ENCODE assay signal across 30 cellular contexts in the genomic region with DNA sequence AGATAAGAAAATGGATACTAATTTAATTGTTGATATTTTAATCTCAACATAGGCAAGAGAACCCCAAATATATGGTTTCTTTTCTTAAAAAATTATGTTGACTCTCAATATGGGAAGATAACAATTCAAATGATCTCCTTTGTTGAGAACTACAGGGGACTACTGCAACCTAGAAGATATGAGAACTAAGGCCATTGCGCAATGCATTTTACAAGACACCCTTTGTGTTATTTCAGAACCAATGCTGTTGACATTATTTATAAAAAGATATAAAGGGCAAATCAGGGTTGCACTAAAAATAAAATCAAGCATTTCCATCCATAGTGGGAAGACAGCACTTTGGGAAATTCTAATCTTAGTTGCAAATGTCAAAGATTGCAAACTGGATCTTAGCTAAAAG.
"Had no signal": no experiment of that assay in that cellular context is flagged by ENCODE, and none has a peak within 500 bp of the region (broad histone marks: within the 10 kb centered on the region; RNA-seq: fewer than 3 reads in every experiment).

No MANE protein-coding gene starts in this region.

- H3K9me3 ChIP-seq: pancreas, prostate gland, suprapubic skin, tibial artery, upper lobe of right lung had no signal

- H3K27me3 ChIP-seq: brain microvascular endothelial cell, pancreas, suprapubic skin, tibial artery, upper lobe of right lung had no signal

- H3K36me3 Mint-ChIP-seq: activated naive CD8-positive, alpha-beta T cell treated with anti-CD3 and anti-CD28 coated beads for 36 hours; immature natural killer cell; memory B cell; naive thymus-derived CD4-positive, alpha-beta T cell had no signal

- H3K4me3 ChIP-seq: coronary artery, dorsolateral prefrontal cortex, pancreas, prostate gland, suprapubic skin, tibial artery, upper lobe of right lung had no signal

- ATAC-seq: activated CD4-positive, alpha-beta T cell treated with anti-CD3 and anti-CD28 coated beads for 36 hours; naive thymus-derived CD4-positive, alpha-beta T cell; pancreas; upper lobe of right lung had no signal

- DNase-seq: activated CD4-positive, alpha-beta T cell treated with anti-CD3 and anti-CD28 coated beads for 36 hours; activated CD4-positive, CD25-positive, alpha-beta regulatory T cell; activated CD8-positive, alpha-beta memory T cell treated with anti-CD3 and anti-CD28 coated beads for 24 hours; activated effector memory CD4-positive, alpha-beta T cell treated with Interleukin-2 at 50 U/mL for 16 hours; activated naive CD4-positive, alpha-beta T cell treated with anti-CD3 and anti-CD28 coated beads for 36 hours; activated naive CD8-positive, alpha-beta T cell treated with anti-CD3 and anti-CD28 coated beads for 36 hours; amniotic stem cell; brain microvascular endothelial cell; dorsolateral prefrontal cortex; effector memory CD4-positive, alpha-beta T cell; head of caudate nucleus; hypothalamus; immature natural killer cell; kidney; midbrain; naive thymus-derived CD4-positive, alpha-beta T cell; nucleus accumbens; pancreas; retina; stimulated activated CD4-positive, alpha-beta T cell treated with anti-CD3 and anti-CD28 coated beads, Interleukin-15, amount 100 ng/mL, for 24 hours; stimulated activated CD4-positive, alpha-beta T cell treated with anti-CD3 and anti-CD28 coated beads, Interleukin-2, amount 100 ng/mL, for 24 hours; stimulated activated naive CD4-positive, alpha-beta T cell; tibial artery; upper lobe of right lung had no signal

- H3K27ac ChIP-seq: brain microvascular endothelial cell, coronary artery, dorsolateral prefrontal cortex, pancreas, prostate gland, suprapubic skin, tibial artery, upper lobe of right lung had no signal

- H3K4me3 Mint-ChIP-seq: activated CD4-positive, alpha-beta T cell treated with anti-CD3 and anti-CD28 coated beads for 36 hours; activated naive CD4-positive, alpha-beta T cell treated with anti-CD3 and anti-CD28 coated beads for 36 hours; activated naive CD8-positive, alpha-beta T cell treated with anti-CD3 and anti-CD28 coated beads for 36 hours; immature natural killer cell; memory B cell; naive thymus-derived CD4-positive, alpha-beta T cell; T-helper 2 cell treated with Interferon-gamma antibody and Interleukin-4, amounts not matched to agents 5 μg/mL and 100 μg/mL, for 36 hours had no signal

- H3K4me1 Mint-ChIP-seq: activated CD4-positive, alpha-beta T cell treated with anti-CD3 and anti-CD28 coated beads for 36 hours; activated naive CD8-positive, alpha-beta T cell treated with anti-CD3 and anti-CD28 coated beads for 36 hours; immature natural killer cell; memory B cell; naive thymus-derived CD4-positive, alpha-beta T cell had no signal

- H3K4me1 ChIP-seq: pancreas, prostate gland, suprapubic skin, upper lobe of right lung had no signal

- H3K27me3 Mint-ChIP-seq: activated naive CD8-positive, alpha-beta T cell treated with anti-CD3 and anti-CD28 coated beads for 36 hours; memory B cell; naive thymus-derived CD4-positive, alpha-beta T cell had no signal

- H3K27ac Mint-ChIP-seq: activated CD4-positive, alpha-beta T cell treated with anti-CD3 and anti-CD28 coated beads for 36 hours; activated naive CD4-positive, alpha-beta T cell treated with anti-CD3 and anti-CD28 coated beads for 36 hours; activated naive CD8-positive, alpha-beta T cell treated with anti-CD3 and anti-CD28 coated beads for 36 hours; immature natural killer cell; memory B cell; naive thymus-derived CD4-positive, alpha-beta T cell; T-helper 2 cell treated with Interferon-gamma antibody and Interleukin-4, amounts not matched to agents 5 μg/mL and 100 μg/mL, for 36 hours had no signal

- H3K36me3 ChIP-seq: brain microvascular endothelial cell, pancreas, prostate gland, suprapubic skin, tibial artery, upper lobe of right lung had no signal

- FAIRE-seq: astrocyte, kidney, pancreas had no signal
